Comparison of ENCODE assay signal across 17 cellular contexts in the genomic region with DNA sequence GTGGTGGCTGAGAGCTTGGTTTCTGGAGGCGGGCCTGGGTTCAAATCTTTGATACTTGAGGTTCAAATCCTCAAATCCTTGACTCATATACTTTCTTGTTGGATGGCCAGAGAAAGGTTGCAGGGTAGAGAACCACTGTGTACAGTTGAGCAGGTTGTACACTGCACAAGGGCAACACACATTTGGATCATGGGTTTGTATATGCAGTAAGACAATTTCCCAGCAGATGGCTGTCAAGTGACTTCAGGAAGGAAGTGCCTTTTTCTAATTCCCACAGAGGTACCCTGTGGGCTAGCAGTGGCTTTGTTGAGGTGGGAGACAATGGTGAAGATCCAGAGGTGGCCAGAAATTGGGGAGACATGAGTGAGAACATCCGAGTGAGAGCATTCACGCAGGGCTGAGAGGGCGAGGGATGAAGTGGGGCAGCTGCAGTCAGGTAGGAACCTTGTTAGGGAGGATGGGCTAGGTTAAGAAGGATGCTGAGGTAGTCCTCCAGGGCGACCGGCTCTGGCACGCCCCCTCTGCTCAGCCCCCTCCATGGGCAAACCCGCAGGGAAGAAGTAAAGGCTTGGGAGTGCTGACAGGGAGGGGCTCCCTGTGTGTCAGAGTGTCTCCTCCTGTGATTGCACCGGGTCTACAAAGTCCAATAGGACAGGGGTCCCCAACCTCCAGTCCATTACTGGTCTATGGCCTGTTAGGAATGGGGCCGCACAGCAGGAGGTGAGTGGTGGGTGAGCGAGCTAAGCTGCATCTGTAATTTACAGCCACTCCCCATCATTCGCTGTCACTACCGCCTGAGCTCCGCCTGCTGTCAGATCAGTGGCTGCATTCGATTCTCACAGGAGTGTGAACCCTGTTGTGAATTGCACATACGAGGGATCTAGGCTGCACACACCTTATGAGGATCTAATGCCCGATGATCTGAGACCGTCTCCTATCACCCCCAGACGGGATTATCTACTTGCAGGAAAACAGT. TPM values are rescaled to one million over a fixed set of nuclear protein-coding genes. Genes with fewer than 3 reads are reported as not detected.
DNase-seq lines count a peak whose midpoint lies in the region; ATAC-seq and TF ChIP-seq lines count a peak whose summit lies in the region.
"Had no signal": no experiment of that assay in that cellular context is flagged by ENCODE, and none has a peak within 500 bp of the region (broad histone marks: within the 10 kb centered on the region; RNA-seq: fewer than 3 reads in every experiment).

No MANE protein-coding gene starts in this region.

- H3K4me3 ChIP-seq in AG09309 (ENCODE audit: control insufficient read depth, low read depth, low read length) (no peak overlapping the region), brain microvascular endothelial cell (ENCODE audit: low read depth, low read length) (no peak overlapping the region), coronary artery (no peak overlapping the region)
- H3K4me3 ChIP-seq: colonic mucosa had no signal

- H3K4me1 Mint-ChIP-seq in osteocyte (ENCODE audit: unreplicated experiment) = peaks cover 2% of the 10 kb centered on the region

- H3K27ac Mint-ChIP-seq in osteocyte (ENCODE audit: unreplicated experiment) = no peak overlapping the region
- H3K27ac Mint-ChIP-seq: nephron had no signal

- no peak for DNase-seq in AG09309 (ENCODE audit: low read depth)
- peak; percentile 4 for DNase-seq in GM20000 (ENCODE audit: low spot score)
- no peak for DNase-seq in brain microvascular endothelial cell
- no peak for DNase-seq in coronary artery (ENCODE audit: low spot score)
- DNase-seq in osteocyte (ENCODE audit: extremely low spot score, unreplicated experiment) = no peak
- DNase-seq: activated CD4-positive, CD25-positive, alpha-beta regulatory T cell treated with anti-CD3 and anti-CD28 coated beads, Interleukin-2, amount 50 U/mL, for 72 hours; AML-193; amygdala; colonic mucosa; EL; GOT3; hypothalamus; left ventricle myocardium superior had no signal

- TF ChIP-seq CTCF in AG09309 (IDR thresholded peaks at IDR 0.05; ENCODE audit: control insufficient read depth, insufficient read depth, low read depth, low read length, missing control alignments) (peak; percentile 4), GM20000 (IDR thresholded peaks at IDR 0.05; ENCODE audit: extremely low read depth, missing control alignments) (no peak), brain microvascular endothelial cell (IDR thresholded peaks at IDR 0.05; ENCODE audit: low read depth, low read length, missing control alignments) (peak; percentile 12), coronary artery (IDR thresholded peaks at IDR 0.05) (no peak), osteocyte (IDR thresholded peaks at IDR 0.05) (no peak)

- in situ Hi-C loops in brain microvascular endothelial cell (cut with HindIII; ENCODE audit: low pct_ligation_motif_present, low sequenced_read_pairs) = no loop called here

- H3K9me3 Mint-ChIP-seq in osteocyte (ENCODE audit: unreplicated experiment) = no peaks in the 10 kb centered on the region
- H3K9me3 Mint-ChIP-seq: nephron had no signal

- H3K27ac ChIP-seq in brain microvascular endothelial cell = no peak overlapping the region
- no peak overlapping the region for H3K27ac ChIP-seq in coronary artery
- H3K27ac ChIP-seq: colonic mucosa had no signal

- H3K4me3 Mint-ChIP-seq in osteocyte (ENCODE audit: unreplicated experiment) = no peak overlapping the region
- H3K4me3 Mint-ChIP-seq: nephron had no signal

- no peaks in the 10 kb centered on the region for H3K36me3 ChIP-seq in brain microvascular endothelial cell (replicated peaks)
- H3K36me3 ChIP-seq: colonic mucosa had no signal

- H3K36me3 Mint-ChIP-seq in osteocyte (ENCODE audit: unreplicated experiment) = no peaks in the 10 kb centered on the region

- no peaks in the 10 kb centered on the region for H3K27me3 ChIP-seq in brain microvascular endothelial cell (replicated peaks)
- H3K27me3 ChIP-seq: colonic mucosa had no signal

- H3K27me3 Mint-ChIP-seq in osteocyte (ENCODE audit: unreplicated experiment) = peaks cover 38% of the 10 kb centered on the region

- no peak for ATAC-seq in GM18502 (IDR thresholded peaks at IDR 0.05; ENCODE audit: poor library complexity, unreplicated experiment)
- ATAC-seq: left ventricle myocardium superior had no signal

RNA-seq across cellular contexts. Expression of a gene that starts 2.7 kb away (rescaled TPM):
- total RNA-seq in osteocyte = not detected in 2 replicates
- total RNA-seq: MCF 10A; T-helper 1 cell treated with Interleukin-12 subunit alpha and Interleukin-12 subunit beta and Interleukin-4 antibody, amounts not matched to agents 30 ng/mL and 1 ng/mL, for 36 hours had no signal

RNA-seq across cellular contexts. Expression of a gene that starts 8.6 kb away (rescaled TPM):
- 31.6 and 36.5 TPM in 2 replicates for total RNA-seq in osteocyte

RNA-seq across cellular contexts. Expression of a gene that starts 29.3 kb away (rescaled TPM):
- total RNA-seq in osteocyte = 16.8 and 19.9 TPM in 2 replicates

RNA-seq across cellular contexts. Expression of a gene that starts 34.5 kb away (rescaled TPM):
- total RNA-seq in osteocyte = 9.3 and 9.9 TPM in 2 replicates

Comparison
In these comparisons a context has a peak if more than half of its experiments do, and no peak if none do; other contexts are left out.
1. CTCF ChIP-seq: peak in AG09309 (single experiment) and brain microvascular endothelial cell (single experiment); none in GM20000 (single experiment), coronary artery (single experiment) and osteocyte (single experiment).